In the genomic region with DNA sequence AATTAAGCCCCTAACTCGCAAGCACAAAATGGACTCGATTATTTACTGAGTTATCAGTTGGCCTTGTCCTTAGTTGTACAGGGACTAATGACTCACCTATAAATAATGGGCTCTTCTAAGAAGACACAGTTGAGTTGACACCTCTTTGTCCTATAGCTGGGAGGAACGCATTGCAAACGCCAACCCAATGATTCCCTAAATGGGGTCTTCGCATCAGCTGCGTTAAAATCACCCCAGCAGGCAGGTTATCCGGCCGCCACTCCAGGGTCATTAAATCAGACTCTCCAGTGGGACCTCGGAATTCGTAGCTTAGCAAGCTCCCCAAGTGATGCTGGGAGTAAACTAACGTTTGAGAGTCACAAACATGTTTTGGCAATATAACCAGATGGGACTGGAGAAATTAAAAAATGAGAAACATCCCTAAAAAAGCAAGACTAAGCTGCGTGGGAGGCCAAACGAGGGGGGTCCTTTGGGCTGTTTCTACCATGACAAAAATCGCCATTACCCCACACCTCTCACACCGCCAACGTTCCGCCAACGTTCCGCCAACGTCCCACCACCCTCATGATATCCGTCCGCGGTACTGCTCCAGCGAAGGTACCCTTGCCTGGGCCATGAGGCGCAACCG, we compare ENCODE assay signal across 8 cellular contexts. TPM values are rescaled to one million over a fixed set of nuclear protein-coding genes. Genes with fewer than 3 reads are reported as not detected.
DNase-seq lines count a peak whose midpoint lies in the region; ATAC-seq, FAIRE-seq and TF ChIP-seq lines count a peak whose summit lies in the region.

No MANE protein-coding gene starts in this region.

- no peak for ATAC-seq in HG03378 (IDR thresholded peaks at IDR 0.05; ENCODE audit: unreplicated experiment)

- H3K36me3 ChIP-seq in Peyer's patch (peaks cover 0 to 16% (median 0%) of the 10 kb centered on the region in 3 donors), endocrine pancreas (ENCODE audit: control insufficient read depth, insufficient read depth, low read length) (no peaks in the 10 kb centered on the region), osteoblast (ENCODE audit: insufficient read depth, low read length) (peaks cover 8% of the 10 kb centered on the region)

- TF ChIP-seq CTCF in Peyer's patch (IDR thresholded peaks at IDR 0.05), result no peak
- no peak for TF ChIP-seq CTCF in osteoblast (IDR thresholded peaks at IDR 0.05; ENCODE audit: extremely low read depth, low read depth, low read length)

- H3K4me1 ChIP-seq in Peyer's patch (peaks cover 0 to 47% (median 21%) of the 10 kb centered on the region in 4 donors), endocrine pancreas (ENCODE audit: control insufficient read depth, insufficient read depth, low read length) (no peaks in the 10 kb centered on the region), osteoblast (ENCODE audit: insufficient read depth, low read length) (peaks cover 64% of the 10 kb centered on the region)

- H3K4me3 ChIP-seq in Peyer's patch (peak overlapping the region; percentile 80 to 85 (median 82)), endocrine pancreas (ENCODE audit: control insufficient read depth, insufficient read depth, low read length) (peak overlapping the region; percentile 51), osteoblast (ENCODE audit: insufficient read depth, low read length) (peak overlapping the region; percentile 84)

- H3K9ac ChIP-seq in endocrine pancreas (ENCODE audit: control insufficient read depth, insufficient read depth, low read length), result peak overlapping the region; percentile 45

- H3K27me3 ChIP-seq in Peyer's patch (no peaks in the 10 kb centered on the region), endocrine pancreas (ENCODE audit: control insufficient read depth, insufficient read depth, low read length) (no peaks in the 10 kb centered on the region), osteoblast (ENCODE audit: insufficient read depth, low read length) (no peaks in the 10 kb centered on the region)

- H3K27ac ChIP-seq in Peyer's patch, result peak overlapping the region; percentile 90 to 99 (median 96)
- peak overlapping the region; percentile 98 for H3K27ac ChIP-seq in osteoblast (ENCODE audit: low read depth, low read length)

- peak overlapping the region; percentile 96 for H3K4me2 ChIP-seq in osteoblast (ENCODE audit: insufficient read depth, low read length)

- peaks cover 44% of the 10 kb centered on the region for H3K79me2 ChIP-seq in osteoblast (ENCODE audit: insufficient read depth, low read length)

- peak; percentile 83; the same call in 1 of the 2 replicates for TF ChIP-seq POLR2A in GM12892 (IDR thresholded peaks at IDR 0.05; ENCODE audit: low read depth, low read length)
- TF ChIP-seq POLR2A in Peyer's patch (IDR thresholded peaks at IDR 0.05), result no peak

- H2AFZ ChIP-seq in osteoblast (ENCODE audit: low read length), result peak overlapping the region; percentile 84

- H4K20me1 ChIP-seq in osteoblast (ENCODE audit: insufficient read depth, low read length), result peaks cover 17% of the 10 kb centered on the region

- FAIRE-seq in GM12892 (lab: Jason Lieb, UNC), result no peak

- DNase-seq in GM12892 (ENCODE audit: insufficient read length), result no peak
- DNase-seq in Peyer's patch, result no peak
- peak; percentile 83 for DNase-seq in osteoblast (ENCODE audit: insufficient read length, low spot score, missing footprints)
- no peak for DNase-seq in kidney glomerular epithelial cell (lab: John Stamatoyannopoulos, UW)
- no peak for DNase-seq in NCI-H1436 (lab: John Stamatoyannopoulos, UW)
- DNase-seq in CD1c-positive myeloid dendritic cell (ENCODE audit: extremely low spot score), result no peak

- no peaks in the 10 kb centered on the region for H3K9me3 ChIP-seq in Peyer's patch
- no peaks in the 10 kb centered on the region for H3K9me3 ChIP-seq in endocrine pancreas (ENCODE audit: control insufficient read depth, low read length)
- no peaks in the 10 kb centered on the region for H3K9me3 ChIP-seq in osteoblast (ENCODE audit: low read depth, low read length)

RNA-seq across cellular contexts. Expression of gene NFE2L1, which starts 0.9 kb away (rescaled TPM):
- polyA plus RNA-seq in GM12892 (2012; ENCODE audit: missing spikeins), result 42.1 TPM
- 100 to 1,000 TPM in 3 of 4 donors, 10 to 100 TPM in 1; 89.1 to 228 (median 217) TPM for total RNA-seq in Peyer's patch
- total RNA-seq in osteoblast, result 144 and 165 TPM in 2 replicates

RNA-seq across cellular contexts. Expression of gene COPZ2, which starts 9.6 kb away (rescaled TPM):
- 2.6 TPM for polyA plus RNA-seq in GM12892 (2012; ENCODE audit: missing spikeins)
- total RNA-seq in Peyer's patch (10 to 100 TPM in 2 of 4 donors, 1 to 10 TPM in 2; 2.2 to 27.2 (median 7.0) TPM), osteoblast (117 and 121 TPM in 2 replicates)

RNA-seq across cellular contexts. Expression of gene CBX1, which starts 54.1 kb away (rescaled TPM):
- 78.8 TPM for polyA plus RNA-seq in GM12892 (2012; ENCODE audit: missing spikeins)
- total RNA-seq in Peyer's patch (10 to 100 TPM in 1 of 4 donors, 1 to 10 TPM in 3; 7.2 to 14.0 (median 8.5) TPM), osteoblast (29.5 and 30.0 TPM in 2 replicates)
